21 cellular contexts compared by ENCODE assay signal in the genomic region with DNA sequence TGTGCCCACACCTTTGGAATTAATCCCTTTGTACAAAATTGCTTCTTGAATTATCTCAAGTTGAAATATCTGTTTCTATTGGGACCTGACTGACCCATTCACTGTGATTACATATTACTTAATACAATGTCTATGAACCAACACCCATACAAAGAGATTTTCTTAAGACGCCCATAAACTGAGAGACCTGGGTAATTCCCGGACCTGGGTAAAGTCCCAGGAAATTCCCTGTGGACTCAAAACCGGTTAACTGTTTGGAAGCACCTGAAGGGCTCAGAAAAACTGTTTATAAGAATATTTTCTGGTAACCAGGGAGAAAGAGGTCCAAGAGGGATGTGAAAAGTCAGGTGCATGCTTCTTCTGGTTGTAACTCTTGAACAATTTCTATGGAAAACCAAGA.
DNase-seq lines count a peak whose midpoint lies in the region; TF ChIP-seq lines count a peak whose summit lies in the region.
"Had no signal": no experiment of that assay in that cellular context is flagged by ENCODE, and none has a peak within 500 bp of the region (broad histone marks: within the 10 kb centered on the region; RNA-seq: fewer than 3 reads in every experiment).

No MANE protein-coding gene starts in this region.

- BruUV-seq in mammary epithelial cell (replicated peaks; lab: Mats Ljungman, UMichigan) (no TSS peak), PC-9 (replicated peaks; lab: Mats Ljungman, UMichigan) (no TSS peak)

- peak overlapping the region in 1 of 2 experiments; percentile 37 for H3K18ac ChIP-seq in mesenchymal stem cell (ENCODE audit: low read depth in 1 of 2, low read length in 2 of 2)

- intact Hi-C loops in mammary epithelial cell (cut with micrococcal nuclease): no loop called here
- intact Hi-C loops in breast epithelium (cut with DNase I; ENCODE audit: low total_unique reads): no loop called here
- intact Hi-C loops in esophagus muscularis mucosa (cut with DNase I): no loop called here
- intact Hi-C loops in PC-9 (cut with micrococcal nuclease; ENCODE audit: unreplicated experiment): no loop called here

- H3K79me2 ChIP-seq in mammary epithelial cell (ENCODE audit: insufficient read depth, low read length) (no peaks in the 10 kb centered on the region), PC-9 (ENCODE audit: low read depth) (no peaks in the 10 kb centered on the region)

- H3K4ac ChIP-seq in mesenchymal stem cell (ENCODE audit: low read depth in 1 of 2, low read length in 2 of 2): no peak overlapping the region

- TF ChIP-seq POLR2A in breast epithelium (IDR thresholded peaks at IDR 0.05) (no peak), esophagus muscularis mucosa (IDR thresholded peaks at IDR 0.05; ENCODE audit: low read depth) (no peak)

- H3K9ac ChIP-seq in mammary epithelial cell (ENCODE audit: insufficient read depth, low read length): no peak overlapping the region
- H3K9ac ChIP-seq in mesenchymal stem cell (ENCODE audit: low read length): no peak overlapping the region
- H3K9ac ChIP-seq: BLaER1 treated with 17β-estradiol and CSF1 and Interleukin-3, amounts not matched to agents 10 nM and 100 nM had no signal

- no peaks in the 10 kb centered on the region for H3K27me3 ChIP-seq in mammary epithelial cell (ENCODE audit: insufficient read depth, low read length)
- H3K27me3 ChIP-seq in breast epithelium: no peaks in the 10 kb centered on the region
- no peaks in the 10 kb centered on the region for H3K27me3 ChIP-seq in esophagus muscularis mucosa
- H3K27me3 ChIP-seq in mesenchymal stem cell (ENCODE audit: control insufficient read depth in 1 of 2, insufficient read depth in 1 of 2, low read length in 2 of 2): no peaks in the 10 kb centered on the region
- H3K27me3 ChIP-seq in PC-9 (ENCODE audit: insufficient read depth, low read depth): no peaks in the 10 kb centered on the region
- H3K27me3 ChIP-seq: BLaER1 treated with 17β-estradiol and CSF1 and Interleukin-3, amounts not matched to agents 10 nM and 100 nM had no signal

- H3K4me2 ChIP-seq in mammary epithelial cell (ENCODE audit: insufficient read depth, low read depth, low read length) (no peak overlapping the region), mesenchymal stem cell (ENCODE audit: low read length, poor library complexity, severe bottlenecking) (no peak overlapping the region), PC-9 (no peak overlapping the region)
- H3K4me2 ChIP-seq: A549; BLaER1 treated with 17β-estradiol and CSF1 and Interleukin-3, amounts not matched to agents 10 nM and 100 nM had no signal

- no peak for TF ChIP-seq EP300 in esophagus muscularis mucosa (IDR thresholded peaks at IDR 0.05)

- H3K36me3 ChIP-seq in mammary epithelial cell (ENCODE audit: insufficient read depth, low read length) (no peaks in the 10 kb centered on the region), breast epithelium (no peaks in the 10 kb centered on the region), esophagus muscularis mucosa (no peaks in the 10 kb centered on the region), mesenchymal stem cell (ENCODE audit: control insufficient read depth in 1 of 2, insufficient read depth in 2 of 2, low read depth in 1 of 2, low read length in 2 of 2) (no peaks in the 10 kb centered on the region), PC-9 (ENCODE audit: low read depth) (no peaks in the 10 kb centered on the region)
- H3K36me3 ChIP-seq: BLaER1 treated with 17β-estradiol and CSF1 and Interleukin-3, amounts not matched to agents 10 nM and 100 nM had no signal

- H2BK15ac ChIP-seq in mesenchymal stem cell (ENCODE audit: low read depth, poor library complexity, severe bottlenecking): no peak overlapping the region

- no peak overlapping the region for H4K91ac ChIP-seq in mesenchymal stem cell (ENCODE audit: low read length)

- no peaks in the 10 kb centered on the region for H3K9me3 Mint-ChIP-seq in activated naive CD4-positive, alpha-beta T cell treated with anti-CD3 and anti-CD28 coated beads, Interleukin-2, amount 10 ng/mL, durations not matched to agents 7 days and 5 days
- H3K9me3 Mint-ChIP-seq: CD8-positive, alpha-beta T cell had no signal

- no peak overlapping the region for H2BK5ac ChIP-seq in mesenchymal stem cell (ENCODE audit: low read depth, low read length, poor library complexity, severe bottlenecking)

- peak overlapping the region in 1 of 2 experiments; percentile 28 for H2BK12ac ChIP-seq in mesenchymal stem cell (ENCODE audit: low read length in 2 of 2)

- DNase-seq in mammary epithelial cell: peak; percentile 21
- DNase-seq in breast epithelium (ENCODE audit: low spot score in 2 of 2): no peak
- DNase-seq in esophagus muscularis mucosa (ENCODE audit: extremely low spot score): peak; percentile 53
- no peak for DNase-seq in mesenchymal stem cell
- DNase-seq in renal cortical epithelial cell (ENCODE audit: low read depth): peak; percentile 11
- DNase-seq in PC-9: no peak
- no peak for DNase-seq in activated naive CD4-positive, alpha-beta T cell treated with anti-CD3 and anti-CD28 coated beads, Interleukin-2, amount 10 ng/mL, durations not matched to agents 7 days and 5 days
- no peak for DNase-seq in NOMO-1 (lab: John Stamatoyannopoulos, UW; ENCODE audit: unreplicated experiment in 2 of 2)
- DNase-seq: AML-193; Caco-2; Calu3; CD4-positive, alpha-beta T cell; CD8-positive, alpha-beta T cell; DMS79 treated with DMSO at 0.1 percent for 48 hours; GF-D8 had no signal

- H3K14ac ChIP-seq in mesenchymal stem cell (ENCODE audit: low read length in 2 of 2): no peak overlapping the region

- dilution Hi-C loops in mammary epithelial cell (cut with HindIII; ENCODE audit: low sequenced_read_pairs): no loop called here

- H3K23ac ChIP-seq in mesenchymal stem cell (ENCODE audit: low read length in 2 of 2): no peak overlapping the region

- CTCF ChIA-PET in mammary epithelial cell (lab: Charles Lee; ENCODE audit: low non-redundant PET) (no interaction called here), PC-9 (lab: Charles Lee) (no interaction called here)
- CTCF ChIA-PET in activated naive CD4-positive, alpha-beta T cell treated with anti-CD3 and anti-CD28 coated beads, Interleukin-2, amount 10 ng/mL, durations not matched to agents 7 days and 5 days (lab: Charles Lee): no interaction called here

- POLR2A ChIA-PET in PC-9 (lab: Charles Lee; ENCODE audit: unreplicated experiment): no interaction called here

- H4K20me1 ChIP-seq in mammary epithelial cell (ENCODE audit: insufficient read depth, low read length): no peaks in the 10 kb centered on the region
- no peaks in the 10 kb centered on the region for H4K20me1 ChIP-seq in PC-9 (ENCODE audit: insufficient read depth)
- H4K20me1 ChIP-seq: BLaER1 treated with 17β-estradiol and CSF1 and Interleukin-3, amounts not matched to agents 10 nM and 100 nM had no signal

- H3K36me3 Mint-ChIP-seq in activated naive CD4-positive, alpha-beta T cell treated with anti-CD3 and anti-CD28 coated beads, Interleukin-2, amount 10 ng/mL, durations not matched to agents 7 days and 5 days: no peaks in the 10 kb centered on the region
- H3K36me3 Mint-ChIP-seq: CD8-positive, alpha-beta T cell had no signal

- H3K4me3 Mint-ChIP-seq in activated naive CD4-positive, alpha-beta T cell treated with anti-CD3 and anti-CD28 coated beads, Interleukin-2, amount 10 ng/mL, durations not matched to agents 7 days and 5 days: no peak overlapping the region
- H3K4me3 Mint-ChIP-seq: B cell; CD4-positive, alpha-beta T cell; CD8-positive, alpha-beta T cell had no signal

- H3K27ac Mint-ChIP-seq in activated naive CD4-positive, alpha-beta T cell treated with anti-CD3 and anti-CD28 coated beads, Interleukin-2, amount 10 ng/mL, durations not matched to agents 7 days and 5 days: no peak overlapping the region
- H3K27ac Mint-ChIP-seq: B cell; CD4-positive, alpha-beta T cell; CD8-positive, alpha-beta T cell had no signal

- H3K27me3 Mint-ChIP-seq in activated naive CD4-positive, alpha-beta T cell treated with anti-CD3 and anti-CD28 coated beads, Interleukin-2, amount 10 ng/mL, durations not matched to agents 7 days and 5 days: no peaks in the 10 kb centered on the region
- H3K27me3 Mint-ChIP-seq: CD4-positive, alpha-beta T cell had no signal

- H2AK5ac ChIP-seq in mesenchymal stem cell (ENCODE audit: low read length, severe bottlenecking): no peak overlapping the region

- no peak overlapping the region for H3K27ac ChIP-seq in mammary epithelial cell (ENCODE audit: insufficient read depth, low read depth, low read length)
- H3K27ac ChIP-seq in breast epithelium: no peak overlapping the region
- no peak overlapping the region for H3K27ac ChIP-seq in esophagus muscularis mucosa (replicated peaks in 1 of 4)
- H3K27ac ChIP-seq in mesenchymal stem cell (ENCODE audit: low read length, poor library complexity, severe bottlenecking): no peak overlapping the region
- no peak overlapping the region for H3K27ac ChIP-seq in PC-9
- H3K27ac ChIP-seq: 22Rv1; A549; BLaER1 treated with 17β-estradiol and CSF1 and Interleukin-3, amounts not matched to agents 10 nM and 100 nM; C4-2B had no signal

- WGBS in mammary epithelial cell (ENCODE audit: low coverage, missing lambda C conversion rate): 0% methylated on average over 3 of the region's 3 CpGs
- 75% methylated on average over 3 of the region's 3 CpGs for WGBS in esophagus muscularis mucosa
- 95% methylated on average over 3 of the region's 3 CpGs for WGBS in mesenchymal stem cell

- H3K79me1 ChIP-seq in mesenchymal stem cell (replicated peaks; ENCODE audit: low read length, poor library complexity, severe bottlenecking): no peaks in the 10 kb centered on the region

- no peak overlapping the region for H3K4me3 ChIP-seq in mammary epithelial cell (replicated peaks in 1 of 3; ENCODE audit: insufficient read depth in 1 of 3, low read depth in 2 of 3, low read length in 3 of 3)
- no peak overlapping the region for H3K4me3 ChIP-seq in breast epithelium
- no peak overlapping the region for H3K4me3 ChIP-seq in esophagus muscularis mucosa
- no peak overlapping the region for H3K4me3 ChIP-seq in mesenchymal stem cell (ENCODE audit: insufficient read depth in 1 of 2, low read depth in 1 of 2, low read length in 2 of 2)
- H3K4me3 ChIP-seq in PC-9: no peak overlapping the region
- H3K4me3 ChIP-seq: A549; BLaER1 treated with 17β-estradiol and CSF1 and Interleukin-3, amounts not matched to agents 10 nM and 100 nM; GM12878 had no signal

- TF ChIP-seq CTCF in mammary epithelial cell (conservative IDR thresholded peaks at IDR 0.05 in 1 of 2, IDR thresholded peaks at IDR 0.05 in 1 of 2; ENCODE audit: extremely low read depth in 1 of 2, insufficient read depth in 1 of 2, low read depth in 1 of 2, low read length in 2 of 2): no peak
- TF ChIP-seq CTCF in breast epithelium (IDR thresholded peaks at IDR 0.05): no peak
- no peak for TF ChIP-seq CTCF in esophagus muscularis mucosa (IDR thresholded peaks at IDR 0.05)
- TF ChIP-seq CTCF in PC-9 (conservative IDR thresholded peaks at IDR 0.05): no peak

- H3K4me1 ChIP-seq in mammary epithelial cell (ENCODE audit: insufficient read depth, low read length) (no peaks in the 10 kb centered on the region), breast epithelium (no peaks in the 10 kb centered on the region), esophagus muscularis mucosa (peaks cover 0 to 4% (median 2%) of the 10 kb centered on the region in 4 donors), mesenchymal stem cell (ENCODE audit: control insufficient read depth, insufficient read depth, low read depth, low read length) (peaks cover under 1% of the 10 kb centered on the region), PC-9 (replicated peaks; ENCODE audit: insufficient read depth) (0 out of 2 replicates have a peak, but pooled peaks cover 4% of the 10 kb centered on the region)
- H3K4me1 ChIP-seq: A549; BLaER1 treated with 17β-estradiol and CSF1 and Interleukin-3, amounts not matched to agents 10 nM and 100 nM; Caco-2 had no signal

- H3F3A ChIP-seq in PC-9 (ENCODE audit: insufficient read depth, low read depth): no peaks in the 10 kb centered on the region

- H2BK120ac ChIP-seq in mesenchymal stem cell (ENCODE audit: low read depth, low read length): peak overlapping the region; percentile 87

- H2AFZ ChIP-seq in mammary epithelial cell (ENCODE audit: low read depth, low read length): no peak overlapping the region
- H2AFZ ChIP-seq in mesenchymal stem cell (ENCODE audit: low read depth, low read length): no peak overlapping the region
- H2AFZ ChIP-seq in PC-9: no peak overlapping the region

- H3K9me2 ChIP-seq in PC-9 (ENCODE audit: insufficient read depth): no peaks in the 10 kb centered on the region

- no peaks in the 10 kb centered on the region for H3K9me3 ChIP-seq in mammary epithelial cell (replicated peaks; ENCODE audit: insufficient read depth, low read length)
- no peaks in the 10 kb centered on the region for H3K9me3 ChIP-seq in breast epithelium
- no peaks in the 10 kb centered on the region for H3K9me3 ChIP-seq in esophagus muscularis mucosa
- H3K9me3 ChIP-seq in mesenchymal stem cell (ENCODE audit: control insufficient read depth, low read length): no peaks in the 10 kb centered on the region
- no peaks in the 10 kb centered on the region for H3K9me3 ChIP-seq in PC-9 (ENCODE audit: insufficient read depth, low read depth)
- H3K9me3 ChIP-seq: A549; BLaER1 treated with 17β-estradiol and CSF1 and Interleukin-3, amounts not matched to agents 10 nM and 100 nM; Caco-2 had no signal

- H4K8ac ChIP-seq in mesenchymal stem cell (ENCODE audit: low read length): no peak overlapping the region

- in situ Hi-C loops in mammary epithelial cell (cut with MboI; ENCODE audit: low sequenced_read_pairs in 2 of 2): no loop called here

- H3K4me1 Mint-ChIP-seq in activated naive CD4-positive, alpha-beta T cell treated with anti-CD3 and anti-CD28 coated beads, Interleukin-2, amount 10 ng/mL, durations not matched to agents 7 days and 5 days: no peaks in the 10 kb centered on the region
- H3K4me1 Mint-ChIP-seq: B cell had no signal

Comparison
In these comparisons a context has a peak if more than half of its experiments do, and no peak if none do; other contexts are left out.
1. DNase-seq: peak in mammary epithelial cell (single experiment), esophagus muscularis mucosa (single experiment) and renal cortical epithelial cell (single experiment); none in breast epithelium (0 of 2), mesenchymal stem cell (single experiment), PC-9 (0 of 2), activated naive CD4-positive, alpha-beta T cell treated with anti-CD3 and anti-CD28 coated beads, Interleukin-2, amount 10 ng/mL, durations not matched to agents 7 days and 5 days (single experiment) and NOMO-1 (0 of 2).